ENCODE assay signal across 18 cellular contexts in genomic region chr13:98889419-98890079, GRCh38.
DNase-seq lines count a peak whose midpoint lies in the region; TF ChIP-seq lines count a peak whose summit lies in the region.
"Had no signal": no experiment of that assay in that cellular context is flagged by ENCODE, and none has a peak within 500 bp of the region (broad histone marks: within the 10 kb centered on the region; RNA-seq: fewer than 3 reads in every experiment).

No MANE protein-coding gene starts in this region.

- peaks cover 22% of the 10 kb centered on the region for H3K36me3 Mint-ChIP-seq in activated naive CD4-positive, alpha-beta T cell treated with anti-CD3 and anti-CD28 coated beads for 36 hours (ENCODE audit: low read depth)
- H3K36me3 Mint-ChIP-seq in activated naive CD4-positive, alpha-beta T cell treated with anti-CD3 and anti-CD28 coated beads, Interleukin-2, amount 10 ng/mL, durations not matched to agents 7 days and 5 days: peaks cover 47% of the 10 kb centered on the region
- H3K36me3 Mint-ChIP-seq in endothelial cell (ENCODE audit: low read depth, unreplicated experiment) (peaks cover 47% of the 10 kb centered on the region), type B pancreatic cell (peaks cover 8% of the 10 kb centered on the region)
- peaks cover 50% of the 10 kb centered on the region for H3K36me3 Mint-ChIP-seq in stimulated activated naive CD8-positive, alpha-beta T cell treated with anti-CD3 and anti-CD28 coated beads, Interleukin-15, Interleukin-2, amounts not matched to agents 100 ng/mL and 50 ng/mL, for 24 hours (ENCODE audit: low read depth)
- H3K36me3 Mint-ChIP-seq: CD14-positive monocyte had no signal

- peak; percentile 18 for DNase-seq in activated naive CD4-positive, alpha-beta T cell treated with anti-CD3 and anti-CD28 coated beads for 36 hours
- DNase-seq in activated naive CD4-positive, alpha-beta T cell treated with anti-CD3 and anti-CD28 coated beads, Interleukin-2, amount 10 ng/mL, durations not matched to agents 7 days and 5 days: no peak
- DNase-seq in RWPE1 (ENCODE audit: low spot score) (peak; percentile 33), endothelial cell (ENCODE audit: low spot score) (no peak), type B pancreatic cell (ENCODE audit: extremely low spot score, unreplicated experiment) (no peak), SK-N-DZ (ENCODE audit: low spot score) (no peak), NAMALWA (ENCODE audit: low spot score) (no peak)
- DNase-seq: activated CD4-positive, alpha-beta T cell treated with anti-CD3 and anti-CD28 coated beads, Interleukin-2, amount 10 ng/mL, durations not matched to agents 7 days and 5 days; amniotic stem cell; central memory CD4-positive, alpha-beta T cell; left ventricle myocardium inferior; NCI-H1417; NCI-H774 had no signal

- H3K9me3 Mint-ChIP-seq in activated naive CD4-positive, alpha-beta T cell treated with anti-CD3 and anti-CD28 coated beads for 36 hours: no peaks in the 10 kb centered on the region
- no peaks in the 10 kb centered on the region for H3K9me3 Mint-ChIP-seq in activated naive CD4-positive, alpha-beta T cell treated with anti-CD3 and anti-CD28 coated beads, Interleukin-2, amount 10 ng/mL, durations not matched to agents 7 days and 5 days
- H3K9me3 Mint-ChIP-seq in endothelial cell (ENCODE audit: unreplicated experiment) (no peaks in the 10 kb centered on the region), type B pancreatic cell (no peaks in the 10 kb centered on the region)
- no peaks in the 10 kb centered on the region for H3K9me3 Mint-ChIP-seq in stimulated activated naive CD8-positive, alpha-beta T cell treated with anti-CD3 and anti-CD28 coated beads, Interleukin-15, Interleukin-2, amounts not matched to agents 100 ng/mL and 50 ng/mL, for 24 hours
- H3K9me3 Mint-ChIP-seq: activated CD4-positive, alpha-beta T cell treated with anti-CD3 and anti-CD28 coated beads, Interleukin-2, amount 10 ng/mL, durations not matched to agents 7 days and 5 days; CD14-positive monocyte had no signal

- peaks cover 17% of the 10 kb centered on the region for H3K4me1 Mint-ChIP-seq in activated naive CD4-positive, alpha-beta T cell treated with anti-CD3 and anti-CD28 coated beads for 36 hours (ENCODE audit: low read depth)
- H3K4me1 Mint-ChIP-seq in activated naive CD4-positive, alpha-beta T cell treated with anti-CD3 and anti-CD28 coated beads, Interleukin-2, amount 10 ng/mL, durations not matched to agents 7 days and 5 days: peaks cover 9% of the 10 kb centered on the region
- peaks cover 59% of the 10 kb centered on the region for H3K4me1 Mint-ChIP-seq in endothelial cell (ENCODE audit: unreplicated experiment)
- peaks cover 24% of the 10 kb centered on the region for H3K4me1 Mint-ChIP-seq in stimulated activated naive CD8-positive, alpha-beta T cell treated with anti-CD3 and anti-CD28 coated beads, Interleukin-15, Interleukin-2, amounts not matched to agents 100 ng/mL and 50 ng/mL, for 24 hours (ENCODE audit: low read depth)
- H3K4me1 Mint-ChIP-seq in type B pancreatic cell (ENCODE audit: unreplicated experiment): peaks cover 16% of the 10 kb centered on the region
- H3K4me1 Mint-ChIP-seq: CD14-positive monocyte had no signal

- TF ChIP-seq CTCF in RWPE1 (conservative IDR thresholded peaks at IDR 0.05; ENCODE audit: low read depth) (no peak), endothelial cell (IDR thresholded peaks at IDR 0.05; ENCODE audit: unreplicated experiment) (no peak), type B pancreatic cell (conservative IDR thresholded peaks at IDR 0.05) (no peak)

- intact Hi-C loops in activated naive CD4-positive, alpha-beta T cell treated with anti-CD3 and anti-CD28 coated beads for 36 hours (cut with micrococcal nuclease): no loop called here

- H3K27ac Mint-ChIP-seq in activated naive CD4-positive, alpha-beta T cell treated with anti-CD3 and anti-CD28 coated beads for 36 hours: no peak overlapping the region
- H3K27ac Mint-ChIP-seq in activated naive CD4-positive, alpha-beta T cell treated with anti-CD3 and anti-CD28 coated beads, Interleukin-2, amount 10 ng/mL, durations not matched to agents 7 days and 5 days: no peak overlapping the region
- H3K27ac Mint-ChIP-seq in endothelial cell (ENCODE audit: unreplicated experiment): peak overlapping the region; percentile 95
- H3K27ac Mint-ChIP-seq in stimulated activated naive CD8-positive, alpha-beta T cell treated with anti-CD3 and anti-CD28 coated beads, Interleukin-15, Interleukin-2, amounts not matched to agents 100 ng/mL and 50 ng/mL, for 24 hours: peak overlapping the region; percentile 10
- no peak overlapping the region for H3K27ac Mint-ChIP-seq in type B pancreatic cell
- H3K27ac Mint-ChIP-seq: activated CD4-positive, alpha-beta T cell treated with anti-CD3 and anti-CD28 coated beads, Interleukin-2, amount 10 ng/mL, durations not matched to agents 7 days and 5 days; CD14-positive monocyte had no signal

- H3K27me3 Mint-ChIP-seq in activated naive CD4-positive, alpha-beta T cell treated with anti-CD3 and anti-CD28 coated beads for 36 hours (ENCODE audit: low read depth): no peaks in the 10 kb centered on the region
- H3K27me3 Mint-ChIP-seq in activated naive CD4-positive, alpha-beta T cell treated with anti-CD3 and anti-CD28 coated beads, Interleukin-2, amount 10 ng/mL, durations not matched to agents 7 days and 5 days: no peaks in the 10 kb centered on the region
- H3K27me3 Mint-ChIP-seq in endothelial cell (ENCODE audit: unreplicated experiment) (no peaks in the 10 kb centered on the region), type B pancreatic cell (no peaks in the 10 kb centered on the region)
- H3K27me3 Mint-ChIP-seq in stimulated activated naive CD8-positive, alpha-beta T cell treated with anti-CD3 and anti-CD28 coated beads, Interleukin-15, Interleukin-2, amounts not matched to agents 100 ng/mL and 50 ng/mL, for 24 hours: no peaks in the 10 kb centered on the region
- H3K27me3 Mint-ChIP-seq: activated CD4-positive, alpha-beta T cell treated with anti-CD3 and anti-CD28 coated beads, Interleukin-2, amount 10 ng/mL, durations not matched to agents 7 days and 5 days had no signal

- POLR2A ChIA-PET in RWPE1 (lab: Yijun Ruan, JAX; ENCODE audit: low non-redundant PET): no interaction called here

- CTCF ChIA-PET in activated naive CD4-positive, alpha-beta T cell treated with anti-CD3 and anti-CD28 coated beads for 36 hours (lab: Charles Lee): interaction anchor here (0.6 to 1.2 kb wide), 4 partner anchors 20 to 139 kb away, joined by 3 to 4 read pairs (median 4); no protein-coding TSS in a partner anchor
- CTCF ChIA-PET in activated naive CD4-positive, alpha-beta T cell treated with anti-CD3 and anti-CD28 coated beads, Interleukin-2, amount 10 ng/mL, durations not matched to agents 7 days and 5 days (lab: Charles Lee): interaction anchor here (0.8 to 2.5 kb wide), 5 partner anchors 14 to 189 kb away, joined by 3 to 11 read pairs (median 3); no protein-coding TSS in a partner anchor
- CTCF ChIA-PET in RWPE1 (lab: Yijun Ruan, JAX): interaction anchor here (0.6 to 1.0 kb wide), 3 partner anchors 61 to 548 kb away, joined by 3 to 5 read pairs (median 4); no protein-coding TSS in a partner anchor

- H3K4me3 Mint-ChIP-seq in activated naive CD4-positive, alpha-beta T cell treated with anti-CD3 and anti-CD28 coated beads for 36 hours: no peak overlapping the region
- H3K4me3 Mint-ChIP-seq in activated naive CD4-positive, alpha-beta T cell treated with anti-CD3 and anti-CD28 coated beads, Interleukin-2, amount 10 ng/mL, durations not matched to agents 7 days and 5 days: no peak overlapping the region
- H3K4me3 Mint-ChIP-seq in endothelial cell (ENCODE audit: unreplicated experiment) (peak overlapping the region; percentile 16), type B pancreatic cell (no peak overlapping the region)
- H3K4me3 Mint-ChIP-seq in stimulated activated naive CD8-positive, alpha-beta T cell treated with anti-CD3 and anti-CD28 coated beads, Interleukin-15, Interleukin-2, amounts not matched to agents 100 ng/mL and 50 ng/mL, for 24 hours: no peak overlapping the region
- H3K4me3 Mint-ChIP-seq: activated CD4-positive, alpha-beta T cell treated with anti-CD3 and anti-CD28 coated beads, Interleukin-2, amount 10 ng/mL, durations not matched to agents 7 days and 5 days; CD14-positive monocyte had no signal

- H3K27ac ChIP-seq in RWPE1: no peak overlapping the region
- H3K27ac ChIP-seq: psoas muscle, SK-N-MC, vagina had no signal

Comparison
In these comparisons a context has a peak if more than half of its experiments do, and no peak if none do; other contexts are left out.
1. DNase-seq: peak in activated naive CD4-positive, alpha-beta T cell treated with anti-CD3 and anti-CD28 coated beads for 36 hours (single experiment) and RWPE1 (single experiment); none in activated naive CD4-positive, alpha-beta T cell treated with anti-CD3 and anti-CD28 coated beads, Interleukin-2, amount 10 ng/mL, durations not matched to agents 7 days and 5 days (single experiment), endothelial cell (single experiment), type B pancreatic cell (single experiment), SK-N-DZ (single experiment) and NAMALWA (single experiment).
2. H3K27ac Mint-ChIP-seq: peak in endothelial cell (single experiment) and stimulated activated naive CD8-positive, alpha-beta T cell treated with anti-CD3 and anti-CD28 coated beads, Interleukin-15, Interleukin-2, amounts not matched to agents 100 ng/mL and 50 ng/mL, for 24 hours (single experiment); none in activated naive CD4-positive, alpha-beta T cell treated with anti-CD3 and anti-CD28 coated beads for 36 hours (single experiment), activated naive CD4-positive, alpha-beta T cell treated with anti-CD3 and anti-CD28 coated beads, Interleukin-2, amount 10 ng/mL, durations not matched to agents 7 days and 5 days (single experiment) and type B pancreatic cell (single experiment).